ENCODE assay signal across 7 cellular contexts in the genomic region with DNA sequence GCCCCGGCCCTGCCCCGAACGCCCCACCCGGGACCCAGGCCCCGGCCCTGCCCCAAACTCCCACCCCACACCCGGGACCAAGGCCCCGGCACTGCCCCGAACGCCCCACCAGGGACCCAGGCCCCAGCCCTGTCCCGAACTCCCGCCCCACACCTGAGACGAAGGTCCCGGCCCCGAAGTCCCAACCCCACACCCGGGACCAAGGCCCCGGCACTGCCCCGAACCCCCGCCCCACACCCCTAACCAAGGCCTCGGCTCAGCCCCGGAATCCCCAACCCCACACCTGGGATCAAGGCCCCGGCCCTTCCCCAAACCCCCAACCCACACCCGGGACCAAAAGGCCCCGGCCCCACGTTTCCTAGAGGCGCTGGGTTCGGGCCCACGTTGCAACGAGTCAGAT. TPM values are rescaled to one million over a fixed set of nuclear protein-coding genes. Genes with fewer than 3 reads are reported as not detected.
DNase-seq lines count a peak whose midpoint lies in the region; ATAC-seq and TF ChIP-seq lines count a peak whose summit lies in the region.

No MANE protein-coding gene starts in this region.

- H3K9ac ChIP-seq in HUES48 (ENCODE audit: low read depth, low read length) (no peak overlapping the region), stomach smooth muscle (ENCODE audit: low read length in 2 of 2) (no peak overlapping the region)

- H3K36me3 ChIP-seq in HUES48 (ENCODE audit: control insufficient read depth, insufficient read depth, low read length): no peaks in the 10 kb centered on the region
- H3K36me3 ChIP-seq in stomach smooth muscle (ENCODE audit: control insufficient read depth in 2 of 2, insufficient read depth in 2 of 2, low read length in 2 of 2): no peaks in the 10 kb centered on the region

- ATAC-seq in HG02763 (IDR thresholded peaks at IDR 0.05; ENCODE audit: unreplicated experiment): no peak
- no peak for ATAC-seq in foreskin keratinocyte

- H3K4me3 Mint-ChIP-seq in immature natural killer cell: peak overlapping the region; percentile 75 to 84 (median 79)

- peak overlapping the region; percentile 40 for H3K27ac ChIP-seq in HUES48 (ENCODE audit: low read depth, low read length)
- peak overlapping the region; percentile 76 for H3K27ac ChIP-seq in stomach smooth muscle (ENCODE audit: low read length)
- H3K27ac ChIP-seq in foreskin keratinocyte: no peak overlapping the region

- H3K4me3 ChIP-seq in HUES48 (ENCODE audit: low read depth, low read length) (no peak overlapping the region), stomach smooth muscle (ENCODE audit: low read length in 2 of 2) (no peak overlapping the region)

- peak; percentile 54 for DNase-seq in activated CD8-positive, alpha-beta memory T cell treated with anti-CD3 and anti-CD28 coated beads, Interleukin-2, amount 50 U/mL, for 48 hours
- no peak for DNase-seq in immature natural killer cell
- DNase-seq in stimulated activated CD4-positive, alpha-beta T cell treated with anti-CD3 and anti-CD28 coated beads, Interleukin-2, amount 100 ng/mL, for 24 hours: no peak
- no peak for DNase-seq in foreskin keratinocyte

- no peaks in the 10 kb centered on the region for H3K27me3 ChIP-seq in HUES48 (ENCODE audit: control insufficient read depth, insufficient read depth, low read length)
- H3K27me3 ChIP-seq in stomach smooth muscle (ENCODE audit: control insufficient read depth in 1 of 2, insufficient read depth in 2 of 2, low read length in 2 of 2): no peaks in the 10 kb centered on the region
- H3K27me3 ChIP-seq in foreskin keratinocyte: no peaks in the 10 kb centered on the region

- peak overlapping the region; percentile 78 to 94 (median 88) for H3K27ac Mint-ChIP-seq in immature natural killer cell

- peaks cover 0 to 11% (median 3%) of the 10 kb centered on the region in 3 donors for H3K27me3 Mint-ChIP-seq in immature natural killer cell (ENCODE audit: low read depth in 3 of 3)

- no peaks in the 10 kb centered on the region for H3K36me3 Mint-ChIP-seq in immature natural killer cell

- H3K9me3 Mint-ChIP-seq in immature natural killer cell: no peaks in the 10 kb centered on the region

- peaks cover 28 to 35% of the 10 kb centered on the region in 2 donors for H3K4me1 Mint-ChIP-seq in immature natural killer cell

- H3K4me1 ChIP-seq in HUES48 (ENCODE audit: control insufficient read depth, insufficient read depth, low read length): peaks cover 21% of the 10 kb centered on the region
- peaks cover 8% of the 10 kb centered on the region for H3K4me1 ChIP-seq in stomach smooth muscle (ENCODE audit: control insufficient read depth, insufficient read depth, low read length)
- peaks cover 7% of the 10 kb centered on the region for H3K4me1 ChIP-seq in foreskin keratinocyte

- H3K9me3 ChIP-seq in HUES48 (ENCODE audit: control insufficient read depth, insufficient read depth, low read length) (no peaks in the 10 kb centered on the region), stomach smooth muscle (ENCODE audit: control insufficient read depth in 2 of 2, low read length in 2 of 2) (no peaks in the 10 kb centered on the region)

- no peak for TF ChIP-seq CTCF in foreskin keratinocyte (conservative IDR thresholded peaks at IDR 0.05)

RNA-seq across cellular contexts. Expression of a gene that starts 1.1 kb away (rescaled TPM):
- polyA plus RNA-seq in immature natural killer cell (10 to 100 TPM in 2 of 3 donors, 1 to 10 TPM in 1; 4.7 to 35.8 (median 13.3) TPM), foreskin keratinocyte (12.6 and 14.5 TPM in 2 replicates)
- total RNA-seq in foreskin keratinocyte: 44.3 and 46.9 TPM in 2 replicates

RNA-seq across cellular contexts. Expression of a gene that starts 55.6 kb away (rescaled TPM):
- 10 to 100 TPM; 10.5 to 22.5 (median 18.3) TPM for polyA plus RNA-seq in immature natural killer cell
- total RNA-seq in foreskin keratinocyte: 66.9 and 69.1 TPM in 2 replicates
- polyA plus RNA-seq in foreskin keratinocyte: 55.0 and 58.6 TPM in 2 replicates
